15 cellular contexts compared by ENCODE assay signal in the genomic region with DNA sequence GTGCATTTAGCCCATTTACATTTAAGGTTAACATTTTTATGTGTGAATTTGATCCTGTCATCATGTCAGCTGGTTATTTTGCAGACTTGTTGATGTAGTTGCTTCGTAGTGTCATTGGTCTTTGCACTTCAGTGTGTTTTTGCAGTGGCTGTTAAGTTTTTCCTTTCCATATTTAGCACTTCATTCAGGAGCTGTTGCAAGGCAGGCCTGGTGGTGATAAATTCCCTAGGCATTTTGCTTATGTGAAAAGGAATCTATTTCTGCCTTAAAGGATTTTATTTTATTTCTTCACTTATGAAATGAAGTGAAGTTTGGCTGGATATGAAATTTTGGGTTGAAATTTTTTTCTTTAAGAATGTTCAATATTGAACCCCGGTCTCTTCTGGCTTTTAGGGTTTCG.
A peak's percentile ranks its signal among the peaks of the same experiment; 100 is the strongest.
DNase-seq lines count a peak whose midpoint lies in the region; ATAC-seq and TF ChIP-seq lines count a peak whose summit lies in the region.
"Had no signal": no experiment of that assay in that cellular context is flagged by ENCODE, and none has a peak within 500 bp of the region (broad histone marks: within the 10 kb centered on the region; RNA-seq: fewer than 3 reads in every experiment).

No MANE protein-coding gene starts in this region.

- ATAC-seq in GM21723 (IDR thresholded peaks at IDR 0.05; ENCODE audit: unreplicated experiment), result no peak
- ATAC-seq: CD8-positive, alpha-beta T cell; HepG2 had no signal

- H3K9me2 ChIP-seq in GM23248 (ENCODE audit: insufficient read depth), result no peaks in the 10 kb centered on the region

- no peak overlapping the region for H3K9ac ChIP-seq in GM23248
- H3K9ac ChIP-seq in smooth muscle cell (ENCODE audit: low read depth), result no peak overlapping the region

- H3K79me2 ChIP-seq in GM23248 (ENCODE audit: insufficient read depth) (no peaks in the 10 kb centered on the region), smooth muscle cell (ENCODE audit: low read depth) (no peaks in the 10 kb centered on the region)

- H3K36me3 ChIP-seq in GM23248 (ENCODE audit: low read depth) (no peaks in the 10 kb centered on the region), smooth muscle cell (ENCODE audit: low read depth) (no peaks in the 10 kb centered on the region)

- 40 to 47% methylated on average over 3 of the region's 3 CpGs for WGBS in GM23248 (ENCODE audit: low coverage in 1 of 2, low lambda C conversion rate in 2 of 2, missing lambda C conversion rate in 2 of 2), 2 experiments
- 66% methylated on average over 3 of the region's 3 CpGs for WGBS in smooth muscle cell (ENCODE audit: low lambda C conversion rate)

- no peaks in the 10 kb centered on the region for H3K9me3 ChIP-seq in GM23248 (ENCODE audit: low read depth)
- no peaks in the 10 kb centered on the region for H3K9me3 ChIP-seq in smooth muscle cell (replicated peaks; ENCODE audit: low read depth)

- TF ChIP-seq CTCF in smooth muscle cell (IDR thresholded peaks at IDR 0.05; ENCODE audit: borderline replicate concordance, insufficient read depth, poor library complexity, severe bottlenecking), result no peak

- no peak overlapping the region for H3K27ac ChIP-seq in GM23248
- H3K27ac ChIP-seq in smooth muscle cell (ENCODE audit: low read depth), result peak overlapping the region; percentile 22

- in situ Hi-C loops in GM23248 (cut with MboI), result no loop called here

- H3K27me3 ChIP-seq in GM23248 (replicated peaks; ENCODE audit: insufficient read depth) (no peaks in the 10 kb centered on the region; the same call in 1 of the 2 replicates), smooth muscle cell (ENCODE audit: low read depth) (no peaks in the 10 kb centered on the region)

- H3K4me3 ChIP-seq in GM23248 (no peak overlapping the region), smooth muscle cell (no peak overlapping the region)

- H3K4me1 ChIP-seq in GM23248 (ENCODE audit: insufficient read depth) (no peaks in the 10 kb centered on the region), smooth muscle cell (ENCODE audit: low read depth) (no peaks in the 10 kb centered on the region)

- H3K4me2 ChIP-seq in GM23248 (ENCODE audit: unreplicated experiment), result no peak overlapping the region
- no peak overlapping the region for H3K4me2 ChIP-seq in smooth muscle cell

- H4K20me1 ChIP-seq in GM23248 (ENCODE audit: insufficient read depth), result no peaks in the 10 kb centered on the region
- no peaks in the 10 kb centered on the region for H4K20me1 ChIP-seq in smooth muscle cell (ENCODE audit: low read depth)

- DNase-seq in GM23248, result peak; percentile 9
- peak; percentile 5 for DNase-seq in astrocyte of the hippocampus (ENCODE audit: low read depth, low spot score)
- DNase-seq in iris pigment epithelial cell (ENCODE audit: low read depth), result peak; percentile 11
- DNase-seq in smooth muscle cell (lab: John Stamatoyannopoulos, UW; ENCODE audit: unreplicated experiment), result no peak
- DNase-seq in HK-2 (ENCODE audit: unreplicated experiment), result no peak
- no peak for DNase-seq in T-helper 2 cell
- DNase-seq: CD8-positive, alpha-beta T cell; COR-L47; DMS153; DMS79 treated with DMSO at 0.1 percent for 48 hours; GDM1; GOT3; H9 had no signal

- H2AFZ ChIP-seq in GM23248 (no peak overlapping the region), smooth muscle cell (ENCODE audit: low read depth) (no peak overlapping the region)

- no peaks in the 10 kb centered on the region for H3F3A ChIP-seq in GM23248 (ENCODE audit: insufficient read depth)
- H3F3A ChIP-seq in smooth muscle cell (ENCODE audit: low read depth), result no peaks in the 10 kb centered on the region

Comparison
In these comparisons a context has a peak if more than half of its experiments do, and no peak if none do; other contexts are left out.
1. DNase-seq: peak in GM23248 (single experiment), astrocyte of the hippocampus (single experiment) and iris pigment epithelial cell (single experiment); none in smooth muscle cell (single experiment), HK-2 (single experiment) and T-helper 2 cell (0 of 5).